Comparison of ENCODE assay signal across 8 cellular contexts in genomic region chr16:4183258-4184037, GRCh38. TPM values are rescaled to one million over a fixed set of nuclear protein-coding genes. Genes with fewer than 3 reads are reported as not detected.
DNase-seq lines count a peak whose midpoint lies in the region; ATAC-seq and TF ChIP-seq lines count a peak whose summit lies in the region.

No MANE protein-coding gene starts in this region.

- H3K9ac ChIP-seq in adipocyte (ENCODE audit: low read length) = peak overlapping the region; percentile 93

- H3K27me3 ChIP-seq in adipocyte (replicated peaks; ENCODE audit: control insufficient read depth, insufficient read depth, low read length) = no peaks in the 10 kb centered on the region
- peaks cover 0 to 12% (median 0%) of the 10 kb centered on the region in 9 donors for H3K27me3 ChIP-seq in heart left ventricle
- H3K27me3 ChIP-seq in transverse colon = peaks cover 6% of the 10 kb centered on the region

- in situ Hi-C loops in transverse colon (cut with MboI; ENCODE audit: low pct_ligation_motif_present in 1 of 4, low pct_unique_long_range_greater_than_20kb in 1 of 4, low sequenced_read_pairs in 3 of 4) = loop anchor here in 1 of 4 donors (25.0 kb wide), 1 partner anchor 154 kb away; no protein-coding TSS in a partner anchor

- H3K27ac ChIP-seq in heart left ventricle (peak overlapping the region; percentile 89 to 99 (median 96)), transverse colon (peak overlapping the region; percentile 94 to 98 (median 97))

- TF ChIP-seq CTCF in GM10266 (IDR thresholded peaks at IDR 0.05; ENCODE audit: control insufficient read depth, insufficient read depth, low read depth, missing control alignments) = no peak
- TF ChIP-seq CTCF in heart left ventricle (IDR thresholded peaks at IDR 0.05) = peak in 5 of 12 donors; percentile 14 to 51 (median 43)
- TF ChIP-seq CTCF in transverse colon (IDR thresholded peaks at IDR 0.05) = peak in 1 of 5 experiments; percentile 20

- H3K36me3 ChIP-seq in adipocyte (ENCODE audit: control insufficient read depth, insufficient read depth, low read length, severe bottlenecking) (no peaks in the 10 kb centered on the region), heart left ventricle (peaks cover 0 to 14% (median 0%) of the 10 kb centered on the region in 9 donors), transverse colon (no peaks in the 10 kb centered on the region)

- H3K4me3 ChIP-seq in adipocyte (ENCODE audit: low read length) = peak overlapping the region; percentile 86
- H3K4me3 ChIP-seq in heart left ventricle = peak overlapping the region; percentile 43 to 90 (median 76)
- H3K4me3 ChIP-seq in transverse colon = peak overlapping the region; percentile 42 to 86 (median 76)

- ATAC-seq in HG02588 (IDR thresholded peaks at IDR 0.05; ENCODE audit: unreplicated experiment) = peak; percentile 88
- peak; percentile 79 to 96 (median 96) for ATAC-seq in heart left ventricle

- peaks cover 10% of the 10 kb centered on the region for H3K4me1 ChIP-seq in adipocyte (ENCODE audit: control insufficient read depth, insufficient read depth, low read length)
- peaks cover 0 to 17% (median 7%) of the 10 kb centered on the region in 12 donors for H3K4me1 ChIP-seq in heart left ventricle
- H3K4me1 ChIP-seq in transverse colon = peaks cover 4 to 10% (median 5%) of the 10 kb centered on the region in 4 donors

- TF ChIP-seq POLR2A in heart left ventricle (IDR thresholded peaks at IDR 0.05) (peak in 1 of 2 donors; percentile 83), transverse colon (IDR thresholded peaks at IDR 0.05) (peak; percentile 74)

- WGBS in heart left ventricle, 4 donors = 1 to 3% (median 1%) methylated on average over 25 to 84 of the region's 84 CpGs
- 2% methylated on average over 27 of the region's 84 CpGs; no CpG with 5 or more reads in 1 of the 2 donors for WGBS in transverse colon (ENCODE audit: low coverage in 1 of 2), 2 donors

- no peak for TF ChIP-seq EP300 in transverse colon (IDR thresholded peaks at IDR 0.05; ENCODE audit: low read depth)

- intact Hi-C loops in heart left ventricle (cut with DNase I) = loop anchor here in 8 of 10 donors (1.0 to 10.0 kb wide), 6 partner anchors 59 to 469 kb away; partner anchors contain the start of genes ADCY9 (in 5 of the 8) and TRAP1 (in 1 of the 8)
- intact Hi-C loops in transverse colon (cut with DNase I; ENCODE audit: low total_unique reads) = no loop called here

- H3K9me3 ChIP-seq in adipocyte (ENCODE audit: control insufficient read depth, low read length) (no peaks in the 10 kb centered on the region), heart left ventricle (no peaks in the 10 kb centered on the region), transverse colon (no peaks in the 10 kb centered on the region)

- DNase-seq in GM10266 (ENCODE audit: extremely low spot score) (peak; percentile 100), NCI-H1092 treated with DMSO at 0.1 percent for 48 hours (lab: John Stamatoyannopoulos, UW) (peak; percentile 92), SW 1271 (lab: John Stamatoyannopoulos, UW) (peak; percentile 42 to 73), adipocyte (ENCODE audit: low read depth) (peak; percentile 98), heart left ventricle (peak; percentile 93 to 98 (median 94)), pons (ENCODE audit: low spot score) (peak; percentile 89), transverse colon (peak; percentile 95)

RNA-seq across cellular contexts. Expression of gene SRL, which starts 58.4 kb away (rescaled TPM):
- total RNA-seq in heart left ventricle = 100 to 1,000 TPM; 372 to 760 (median 534) TPM
- polyA plus RNA-seq in heart left ventricle = 100 to 1,000 TPM; 218 to 394 TPM
- under 1 TPM in 2 of 4 donors, not detected in 2; 0.32 to 0.68 TPM for total RNA-seq in transverse colon

Comparison
In these comparisons a context has a peak if more than half of its experiments do, and no peak if none do; other contexts are left out.
1. Peak in every context shown above with its lines: DNase-seq, ATAC-seq, H3K4me3 ChIP-seq and H3K27ac ChIP-seq.
2. RNA of gene SRL, which starts 58.4 kb away (total RNA-seq): 372 to 760 TPM in heart left ventricle; 0.32 to 0.68 TPM in transverse colon; every median in the first group is over 100 times any median in the second.